ENCODE assay signal across 14 cellular contexts in the genomic region with DNA sequence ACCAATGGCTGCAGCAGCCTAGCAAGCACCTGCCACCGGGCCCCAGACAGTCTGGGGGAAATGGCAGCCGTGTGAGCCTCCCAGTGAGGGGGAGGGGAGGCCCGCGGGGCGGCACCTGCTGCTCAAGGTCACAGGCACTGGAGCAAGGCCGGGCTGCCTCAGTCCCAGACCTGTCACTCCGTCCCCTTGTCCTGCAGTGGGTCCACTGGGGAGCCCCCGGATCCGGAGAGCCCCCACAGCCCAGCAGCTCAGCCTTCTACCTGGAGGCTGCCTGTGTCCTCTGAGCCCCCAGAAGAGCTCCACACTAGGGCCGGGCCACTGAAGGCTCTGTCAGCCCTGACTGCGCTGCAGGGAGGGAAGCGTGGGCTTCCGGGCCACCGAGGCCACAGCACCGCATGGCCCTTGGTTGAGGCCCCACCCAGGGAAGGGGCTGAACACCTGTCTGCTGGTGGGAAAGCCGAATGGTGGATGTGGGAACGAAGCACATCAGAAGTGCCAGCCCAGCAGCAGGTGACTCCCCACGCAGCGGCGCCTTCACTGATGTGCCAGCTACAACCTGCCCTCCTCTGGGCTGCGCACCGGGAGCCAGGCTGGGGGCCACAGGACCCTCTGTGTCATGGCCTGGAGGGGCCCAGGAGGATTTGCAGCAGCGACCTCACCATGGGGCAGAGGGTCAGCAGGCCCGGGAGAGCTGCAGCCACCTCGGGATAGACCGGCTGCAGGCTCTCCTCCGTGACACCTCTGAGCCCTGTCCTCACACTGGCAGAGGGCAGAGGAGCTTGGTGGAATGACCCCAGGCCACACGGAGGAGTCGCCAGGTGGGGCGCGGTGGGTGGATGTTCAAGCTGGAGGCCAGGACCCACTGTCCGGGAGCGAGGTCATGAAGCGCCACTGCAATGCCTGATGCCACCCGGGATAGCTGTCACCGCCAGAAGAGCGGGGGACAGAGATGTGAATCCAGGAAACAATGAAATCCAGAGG. TPM values are rescaled to one million over a fixed set of nuclear protein-coding genes. Genes with fewer than 3 reads are reported as not detected.
DNase-seq lines count a peak whose midpoint lies in the region; ATAC-seq and TF ChIP-seq lines count a peak whose summit lies in the region.
"Had no signal": no experiment of that assay in that cellular context is flagged by ENCODE, and none has a peak within 500 bp of the region (broad histone marks: within the 10 kb centered on the region; RNA-seq: fewer than 3 reads in every experiment).

No MANE protein-coding gene starts in this region.

- ATAC-seq in GM18858 (IDR thresholded peaks at IDR 0.05; ENCODE audit: unreplicated experiment), result no peak
- ATAC-seq: gastrocnemius medialis; stimulated activated naive B cell treated with anti-CD40 and anti-IgM and Interleukin-4, amounts not matched to agents 10 μg/mL and 1 μg/mL and 100 μg/mL, for 72 hours had no signal

- peak overlapping the region; percentile 49 for H3K9ac ChIP-seq in Loucy (ENCODE audit: low read depth, low read length, poor library complexity, severe bottlenecking)

- peak overlapping the region; percentile 0 for H3K27ac Mint-ChIP-seq in activated CD4-positive, alpha-beta T cell treated with anti-CD3 and anti-CD28 coated beads, Interleukin-2, amount 10 ng/mL, durations not matched to agents 7 days and 5 days

- TF ChIP-seq POLR2A in spleen (IDR thresholded peaks at IDR 0.05), result no peak

- DNase-seq in activated CD4-positive, alpha-beta T cell treated with anti-CD3 and anti-CD28 coated beads, Interleukin-2, amount 10 ng/mL, durations not matched to agents 7 days and 5 days, result no peak
- no peak for DNase-seq in activated CD4-positive, alpha-beta T cell treated with anti-CD3 and anti-CD28 coated beads, Interleukin-2, amount 50 U/mL, for 1 hour
- peak; percentile 42 for DNase-seq in ecto neural progenitor cell (ENCODE audit: low spot score)
- DNase-seq in spleen, result peak; percentile 78
- no peak for DNase-seq in MG63
- DNase-seq in GM20000 (ENCODE audit: low spot score), result no peak
- DNase-seq: effector memory CD4-positive, alpha-beta T cell; gastrocnemius medialis; left cardiac atrium; PC-9; stimulated activated naive B cell treated with anti-CD40 and anti-IgM and Interleukin-4, amounts not matched to agents 10 μg/mL and 1 μg/mL and 100 μg/mL, for 72 hours; T-helper 2 cell had no signal

- H3K4me3 ChIP-seq in Loucy (ENCODE audit: low read length, poor library complexity, severe bottlenecking) (no peak overlapping the region), spleen (no peak overlapping the region), MG63 (no peak overlapping the region)
- H3K4me3 ChIP-seq: gastrocnemius medialis, PC-9 had no signal

- no peaks in the 10 kb centered on the region for H3F3A ChIP-seq in Loucy (ENCODE audit: low read depth)

- peaks cover 15% of the 10 kb centered on the region for H3K4me1 Mint-ChIP-seq in activated CD4-positive, alpha-beta T cell treated with anti-CD3 and anti-CD28 coated beads, Interleukin-2, amount 10 ng/mL, durations not matched to agents 7 days and 5 days

- no peaks in the 10 kb centered on the region for H3K9me3 ChIP-seq in Loucy (ENCODE audit: insufficient read depth, low read depth, low read length)
- peaks cover 0 to 6% (median 0%) of the 10 kb centered on the region in 8 donors for H3K9me3 ChIP-seq in spleen
- H3K9me3 ChIP-seq in MG63, result no peaks in the 10 kb centered on the region
- H3K9me3 ChIP-seq: gastrocnemius medialis had no signal

- 76 to 91% (median 83%) methylated on average over 20 to 37 of the region's 37 CpGs for WGBS in spleen, 5 donors

- peaks cover 7% of the 10 kb centered on the region for H3K27me3 Mint-ChIP-seq in activated CD4-positive, alpha-beta T cell treated with anti-CD3 and anti-CD28 coated beads, Interleukin-2, amount 10 ng/mL, durations not matched to agents 7 days and 5 days

- H2AFZ ChIP-seq in Loucy (ENCODE audit: low read length), result no peak overlapping the region
- H2AFZ ChIP-seq: PC-9 had no signal

- TF ChIP-seq CTCF in Loucy (conservative IDR thresholded peaks at IDR 0.05; ENCODE audit: low read length), result no peak
- TF ChIP-seq CTCF in spleen (IDR thresholded peaks at IDR 0.05 in 8 of 11, conservative IDR thresholded peaks at IDR 0.05 in 3 of 11), result no peak
- TF ChIP-seq CTCF in GM20000 (IDR thresholded peaks at IDR 0.05; ENCODE audit: extremely low read depth, missing control alignments), result no peak

- H3K27me3 ChIP-seq in Loucy (ENCODE audit: insufficient read depth, low read length, poor library complexity, severe bottlenecking) (no peaks in the 10 kb centered on the region), spleen (replicated peaks in 1 of 7) (no peaks in the 10 kb centered on the region), MG63 (no peaks in the 10 kb centered on the region)
- H3K27me3 ChIP-seq: gastrocnemius medialis had no signal

- H3K79me2 ChIP-seq in Loucy (ENCODE audit: insufficient read depth, low read length), result no peaks in the 10 kb centered on the region

- POLR2A ChIA-PET in activated CD4-positive, alpha-beta T cell treated with anti-CD3 and anti-CD28 coated beads, Interleukin-2, amount 10 ng/mL, durations not matched to agents 7 days and 5 days (lab: Charles Lee), result no interaction called here

- no peaks in the 10 kb centered on the region for H4K20me1 ChIP-seq in Loucy (ENCODE audit: insufficient read depth, low read length, poor library complexity, severe bottlenecking)

- H3K4me2 ChIP-seq in Loucy (ENCODE audit: low read depth, low read length, poor library complexity, severe bottlenecking), result no peak overlapping the region
- H3K4me2 ChIP-seq: PC-9 had no signal

- CTCF ChIA-PET in activated CD4-positive, alpha-beta T cell treated with anti-CD3 and anti-CD28 coated beads, Interleukin-2, amount 10 ng/mL, durations not matched to agents 7 days and 5 days (lab: Charles Lee), result interaction anchor here (1.5 kb wide), 1 partner anchor 118 kb away, joined by 3 read pairs; no protein-coding TSS in a partner anchor

- H3K9me3 Mint-ChIP-seq in activated CD4-positive, alpha-beta T cell treated with anti-CD3 and anti-CD28 coated beads, Interleukin-2, amount 10 ng/mL, durations not matched to agents 7 days and 5 days, result peaks cover 3% of the 10 kb centered on the region
- H3K9me3 Mint-ChIP-seq: stimulated activated naive B cell treated with anti-CD40 and anti-IgM and Interleukin-4, amounts not matched to agents 10 μg/mL and 1 μg/mL and 100 μg/mL, for 72 hours had no signal

- intact Hi-C loops in spleen (cut with DNase I; ENCODE audit: low total_unique reads), result no loop called here

- peaks cover 35% of the 10 kb centered on the region for H3K4me1 ChIP-seq in Loucy (ENCODE audit: insufficient read depth, low read length, poor library complexity, severe bottlenecking)
- peaks cover 0 to 20% (median 7%) of the 10 kb centered on the region in 6 donors for H3K4me1 ChIP-seq in spleen
- H3K4me1 ChIP-seq: gastrocnemius medialis had no signal

- no peak overlapping the region for H3K27ac ChIP-seq in spleen
- H3K27ac ChIP-seq: gastrocnemius medialis, PC-9 had no signal

- H3K4me3 Mint-ChIP-seq in activated CD4-positive, alpha-beta T cell treated with anti-CD3 and anti-CD28 coated beads, Interleukin-2, amount 10 ng/mL, durations not matched to agents 7 days and 5 days, result no peak overlapping the region
- H3K4me3 Mint-ChIP-seq: stimulated activated naive B cell treated with anti-CD40 and anti-IgM and Interleukin-4, amounts not matched to agents 10 μg/mL and 1 μg/mL and 100 μg/mL, for 72 hours had no signal

- H3K9me2 ChIP-seq in Loucy (replicated peaks; ENCODE audit: low read depth, low read length), result no peaks in the 10 kb centered on the region

- no peaks in the 10 kb centered on the region for H3K36me3 ChIP-seq in Loucy (ENCODE audit: insufficient read depth, low read length)
- peaks cover 0 to 11% (median 0%) of the 10 kb centered on the region in 6 donors for H3K36me3 ChIP-seq in spleen
- H3K36me3 ChIP-seq in MG63, result no peaks in the 10 kb centered on the region
- H3K36me3 ChIP-seq: gastrocnemius medialis had no signal

- no peaks in the 10 kb centered on the region for H3K36me3 Mint-ChIP-seq in activated CD4-positive, alpha-beta T cell treated with anti-CD3 and anti-CD28 coated beads, Interleukin-2, amount 10 ng/mL, durations not matched to agents 7 days and 5 days (ENCODE audit: low read depth)
- H3K36me3 Mint-ChIP-seq: stimulated activated naive B cell treated with anti-CD40 and anti-IgM and Interleukin-4, amounts not matched to agents 10 μg/mL and 1 μg/mL and 100 μg/mL, for 72 hours had no signal

RNA-seq across cellular contexts. Expression of gene MXD4, which starts 35.0 kb away (rescaled TPM):
- 10 to 100 TPM; 22.8 to 24.6 TPM for total RNA-seq in activated CD4-positive, alpha-beta T cell treated with anti-CD3 and anti-CD28 coated beads, Interleukin-2, amount 10 ng/mL, durations not matched to agents 7 days and 5 days
- total RNA-seq in spleen, result 100 to 1,000 TPM in 5 of 7 donors, 10 to 100 TPM in 2; 51.8 to 128 (median 112) TPM
- 100 to 1,000 TPM in 1 of 3 donors, 10 to 100 TPM in 2; 36.0 to 103 (median 38.4) TPM for polyA plus RNA-seq in spleen
- 25.0 and 31.4 TPM in 2 replicates for total RNA-seq in MG63 (2014; rRNA removed; shearing (Covaris generic); ENCODE audit: low replicate concordance)

RNA-seq across cellular contexts. Expression of gene HAUS3, which starts 55.0 kb away (rescaled TPM):
- 10 to 100 TPM; 25.3 to 26.4 TPM for total RNA-seq in activated CD4-positive, alpha-beta T cell treated with anti-CD3 and anti-CD28 coated beads, Interleukin-2, amount 10 ng/mL, durations not matched to agents 7 days and 5 days
- 10 to 100 TPM; 16.2 to 22.4 (median 19.2) TPM for total RNA-seq in spleen
- 10 to 100 TPM; 10.3 to 15.0 (median 13.0) TPM for polyA plus RNA-seq in spleen
- 7.7 and 11.7 TPM in 2 replicates for total RNA-seq in MG63 (2014; rRNA removed; shearing (Covaris generic); ENCODE audit: low replicate concordance)

RNA-seq across cellular contexts. Expression of gene POLN, which starts 55.0 kb away (rescaled TPM):
- total RNA-seq in activated CD4-positive, alpha-beta T cell treated with anti-CD3 and anti-CD28 coated beads, Interleukin-2, amount 10 ng/mL, durations not matched to agents 7 days and 5 days, result 1 to 10 TPM; 3.3 to 3.8 TPM
- 1 to 10 TPM; 1.9 to 3.5 (median 2.9) TPM for total RNA-seq in spleen
- 1 to 10 TPM; 1.2 to 1.5 (median 1.5) TPM for polyA plus RNA-seq in spleen
- total RNA-seq in MG63 (2014; rRNA removed; shearing (Covaris generic); ENCODE audit: low replicate concordance), result not detected in 2 replicates

Comparison
In these comparisons a context has a peak if more than half of its experiments do, and no peak if none do; other contexts are left out.
1. DNase-seq: peak in ecto neural progenitor cell (single experiment) and spleen (single experiment); none in activated CD4-positive, alpha-beta T cell treated with anti-CD3 and anti-CD28 coated beads, Interleukin-2, amount 10 ng/mL, durations not matched to agents 7 days and 5 days (single experiment), activated CD4-positive, alpha-beta T cell treated with anti-CD3 and anti-CD28 coated beads, Interleukin-2, amount 50 U/mL, for 1 hour (single experiment), MG63 (single experiment) and GM20000 (single experiment).